In the genomic region with DNA sequence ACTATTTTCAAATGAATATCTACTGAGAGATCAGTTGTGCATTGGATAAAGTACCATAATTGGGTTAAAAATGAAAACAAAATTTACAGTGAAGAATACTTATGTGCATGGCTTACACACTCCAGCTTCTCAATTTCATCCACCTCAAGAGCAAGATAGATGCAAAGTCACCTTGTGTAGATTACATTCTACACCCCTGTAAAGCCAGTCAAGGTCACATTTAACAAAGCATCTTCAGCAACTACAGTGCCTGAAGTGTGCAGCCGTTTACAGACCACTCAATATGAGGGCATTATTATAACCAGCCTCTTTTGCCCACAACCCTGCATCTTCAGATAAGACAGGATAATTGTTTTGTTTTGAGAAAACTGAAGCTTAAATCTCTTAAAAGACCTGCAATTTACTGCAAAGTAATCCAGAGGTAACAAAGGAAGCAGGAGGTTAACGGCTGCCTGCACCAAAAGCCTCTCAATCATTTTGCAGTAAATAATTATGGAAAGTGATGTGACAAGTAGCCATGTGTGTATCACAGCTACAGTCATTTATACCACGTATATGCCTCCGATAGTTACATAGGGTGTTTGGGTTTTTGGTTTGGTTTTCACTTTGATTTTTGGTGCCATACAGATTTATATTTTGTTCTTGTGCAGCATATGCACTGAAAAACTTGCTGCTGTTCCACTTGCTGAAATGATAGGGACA, we compare ENCODE assay signal across 9 cellular contexts. TPM values are rescaled to one million over a fixed set of nuclear protein-coding genes. Genes with fewer than 3 reads are reported as not detected.
DNase-seq lines count a peak whose midpoint lies in the region; ATAC-seq and TF ChIP-seq lines count a peak whose summit lies in the region.
"Had no signal": no experiment of that assay in that cellular context is flagged by ENCODE, and none has a peak within 500 bp of the region (broad histone marks: within the 10 kb centered on the region; RNA-seq: fewer than 3 reads in every experiment).

No MANE protein-coding gene starts in this region.

- peak overlapping the region; percentile 70 for H3K4me3 ChIP-seq in RWPE2 (ENCODE audit: severe bottlenecking)
- H3K4me3 ChIP-seq in fibroblast of the aortic adventitia (ENCODE audit: low read depth, low read length): peak overlapping the region; percentile 48
- peak overlapping the region in 3 of 4 donors; percentile 12 to 86 (median 56) for H3K4me3 ChIP-seq in stomach

- DNase-seq in activated T-cell treated with anti-CD3 and anti-CD28 coated beads, Interleukin-2, amount 50 U/mL, for 24 hours: no peak
- DNase-seq in activated T-cell treated with anti-CD3 and anti-CD28 coated beads, Interleukin-2, amount 50 U/mL, for 1 hour: no peak
- no peak for DNase-seq in RWPE2 (ENCODE audit: low spot score)
- DNase-seq in fibroblast of the aortic adventitia (ENCODE audit: low read depth): no peak
- no peak for DNase-seq in stomach
- DNase-seq in SHP77 treated with DMSO at 0.1 percent for 48 hours (lab: John Stamatoyannopoulos, UW): no peak
- DNase-seq: NCI-H187 treated with DMSO at 0.1 percent for 48 hours had no signal

- H3K4me3 Mint-ChIP-seq in activated T-cell treated with anti-CD3 and anti-CD28 coated beads, Interleukin-2, amount 50 U/mL, for 24 hours: peak overlapping the region; percentile 87

- H3K9me3 ChIP-seq in RWPE2 (ENCODE audit: severe bottlenecking) (no peaks in the 10 kb centered on the region), stomach (no peaks in the 10 kb centered on the region)

- peaks cover 83% of the 10 kb centered on the region for H3K36me3 Mint-ChIP-seq in activated T-cell treated with anti-CD3 and anti-CD28 coated beads, Interleukin-2, amount 50 U/mL, for 24 hours (ENCODE audit: low read depth)

- H3K27ac Mint-ChIP-seq in activated T-cell treated with anti-CD3 and anti-CD28 coated beads, Interleukin-2, amount 50 U/mL, for 24 hours: peak overlapping the region; percentile 56

- no peak for TF ChIP-seq POLR2A in stomach (IDR thresholded peaks at IDR 0.05)

- H3K9me3 Mint-ChIP-seq in activated T-cell treated with anti-CD3 and anti-CD28 coated beads, Interleukin-2, amount 50 U/mL, for 24 hours: peaks cover 5% of the 10 kb centered on the region

- H3K4me1 ChIP-seq in RWPE2 (ENCODE audit: insufficient read depth, poor library complexity, severe bottlenecking) (peaks cover 39% of the 10 kb centered on the region), stomach (peaks cover 30 to 77% (median 57%) of the 10 kb centered on the region in 4 donors)

- H3K4me1 Mint-ChIP-seq in activated T-cell treated with anti-CD3 and anti-CD28 coated beads, Interleukin-2, amount 50 U/mL, for 24 hours (ENCODE audit: low read depth): peaks cover 56% of the 10 kb centered on the region

- H3K27ac ChIP-seq in RWPE2 (ENCODE audit: poor library complexity, severe bottlenecking) (peak overlapping the region; percentile 94), stomach (no peak overlapping the region)

- no peak for TF ChIP-seq CTCF in RWPE2 (IDR thresholded peaks at IDR 0.05; ENCODE audit: poor library complexity, severe bottlenecking)
- TF ChIP-seq CTCF in fibroblast of the aortic adventitia (IDR thresholded peaks at IDR 0.05; ENCODE audit: insufficient read depth, low read length): no peak
- no peak for TF ChIP-seq CTCF in stomach (IDR thresholded peaks at IDR 0.05)

- WGBS in stomach, 5 donors: 43 to 53% (median 50%) methylated on average over 4 of the region's 4 CpGs

- ATAC-seq in RWPE2 (ENCODE audit: low read depth) (no peak), GM19328 (IDR thresholded peaks at IDR 0.05; ENCODE audit: unreplicated experiment) (no peak), HG02588 (IDR thresholded peaks at IDR 0.05; ENCODE audit: unreplicated experiment) (no peak)

- H3K27me3 ChIP-seq in RWPE2 (ENCODE audit: insufficient read depth, poor library complexity, severe bottlenecking) (no peaks in the 10 kb centered on the region), stomach (no peaks in the 10 kb centered on the region)

- intact Hi-C loops in stomach (cut with DNase I; ENCODE audit: low total_unique reads): no loop called here

- no peaks in the 10 kb centered on the region for H3K27me3 Mint-ChIP-seq in activated T-cell treated with anti-CD3 and anti-CD28 coated beads, Interleukin-2, amount 50 U/mL, for 24 hours

- no peak for TF ChIP-seq EP300 in stomach (IDR thresholded peaks at IDR 0.05)

- H3K36me3 ChIP-seq in RWPE2 (ENCODE audit: low read depth): peaks cover 57% of the 10 kb centered on the region
- H3K36me3 ChIP-seq in stomach: peaks cover 0 to 4% (median 1%) of the 10 kb centered on the region in 4 donors

RNA-seq across cellular contexts. Expression of a gene that starts 4.9 kb away (rescaled TPM):
- 10.5 and 27.2 TPM in 2 replicates for total RNA-seq in fibroblast of the aortic adventitia (ENCODE audit: low replicate concordance)
- 10 to 100 TPM in 4 of 5 donors, 1 to 10 TPM in 1; 8.7 to 58.7 (median 20.4) TPM for total RNA-seq in stomach
- polyA plus RNA-seq in stomach: 1 to 10 TPM; 4.7 to 6.8 (median 5.2) TPM

RNA-seq across cellular contexts. Expression of a gene that starts 32.6 kb away (rescaled TPM):
- 69.1 and 122 TPM in 2 replicates for total RNA-seq in fibroblast of the aortic adventitia (ENCODE audit: low replicate concordance)
- total RNA-seq in stomach: 100 to 1,000 TPM in 3 of 5 donors, 10 to 100 TPM in 2; 32.4 to 194 (median 139) TPM
- 100 to 1,000 TPM in 1 of 3 donors, 10 to 100 TPM in 2; 85.7 to 111 (median 98.0) TPM for polyA plus RNA-seq in stomach
